In genomic region chr17:50311112-50311460, GRCh38 we compare ENCODE assay signal across 17 cellular contexts. TPM values are rescaled to one million over a fixed set of nuclear protein-coding genes. Genes with fewer than 3 reads are reported as not detected.
DNase-seq lines count a peak whose midpoint lies in the region; ATAC-seq lines count a peak whose summit lies in the region.
"Had no signal": no experiment of that assay in that cellular context is flagged by ENCODE, and none has a peak within 500 bp of the region (broad histone marks: within the 10 kb centered on the region; RNA-seq: fewer than 3 reads in every experiment).

No MANE protein-coding gene starts in this region.

- intact Hi-C loops in activated naive CD4-positive, alpha-beta T cell treated with anti-CD3 and anti-CD28 coated beads for 36 hours (cut with micrococcal nuclease): loop anchor here (1.0 kb wide), 2 partner anchors 21 to 98 kb away; no protein-coding TSS in a partner anchor

- H3K4me3 ChIP-seq in HUES64 (ENCODE audit: low read length): no peak overlapping the region
- H3K4me3 ChIP-seq: heart right ventricle had no signal

- H3K27me3 Mint-ChIP-seq in activated naive CD4-positive, alpha-beta T cell treated with anti-CD3 and anti-CD28 coated beads for 36 hours (ENCODE audit: low read depth): peaks cover 10% of the 10 kb centered on the region
- peaks cover 31 to 50% of the 10 kb centered on the region in 2 donors for H3K27me3 Mint-ChIP-seq in stimulated activated naive B cell treated with anti-CD40 and anti-IgM and Interleukin-4, amounts not matched to agents 10 μg/mL and 1 μg/mL and 100 μg/mL, for 72 hours

- peak overlapping the region; percentile 28; the same call in 1 of the 2 replicates for H3K27ac ChIP-seq in HUES64 (ENCODE audit: low read depth, low read length)
- H3K27ac ChIP-seq: heart right ventricle had no signal

- H3K9me3 ChIP-seq in HUES64 (ENCODE audit: insufficient read depth, low read depth, low read length): no peaks in the 10 kb centered on the region
- H3K9me3 ChIP-seq: heart right ventricle had no signal

- no peaks in the 10 kb centered on the region for H3K9me3 Mint-ChIP-seq in activated naive CD4-positive, alpha-beta T cell treated with anti-CD3 and anti-CD28 coated beads for 36 hours
- H3K9me3 Mint-ChIP-seq in stimulated activated naive B cell treated with anti-CD40 and anti-IgM and Interleukin-4, amounts not matched to agents 10 μg/mL and 1 μg/mL and 100 μg/mL, for 72 hours: no peaks in the 10 kb centered on the region
- H3K9me3 Mint-ChIP-seq: CD14-positive monocyte, T-cell had no signal

- peak; percentile 50 for DNase-seq in activated naive CD4-positive, alpha-beta T cell treated with anti-CD3 and anti-CD28 coated beads for 36 hours
- no peak for DNase-seq in activated naive CD4-positive, alpha-beta T cell (lab: John Stamatoyannopoulos, UW)
- no peak for DNase-seq in stimulated activated naive B cell treated with anti-CD40 and anti-IgM and Interleukin-4, amounts not matched to agents 10 μg/mL and 1 μg/mL and 100 μg/mL, for 72 hours
- DNase-seq in RPMI8226: no peak
- DNase-seq: ACHN; heart right ventricle; KG1; NCI-H2029 treated with DMSO at 0.1 percent for 48 hours; NCI-H510A; SHP77; stimulated activated CD4-positive, alpha-beta T cell treated with anti-CD3 and anti-CD28 coated beads, Interleukin-4, amount 100 ng/mL, for 4 hours; T-cell had no signal

- H3K9ac ChIP-seq in HUES64 (ENCODE audit: low read depth, low read length): no peak overlapping the region

- ATAC-seq in GM21576 (IDR thresholded peaks at IDR 0.05; ENCODE audit: unreplicated experiment) (peak; percentile 43), GM19351 (IDR thresholded peaks at IDR 0.05; ENCODE audit: unreplicated experiment) (no peak), HG02678 (IDR thresholded peaks at IDR 0.05; ENCODE audit: unreplicated experiment) (no peak)
- ATAC-seq in stimulated activated naive B cell treated with anti-CD40 and anti-IgM and Interleukin-4, amounts not matched to agents 10 μg/mL and 1 μg/mL and 100 μg/mL, for 72 hours (replicated peaks): peak; percentile 35 to 52
- ATAC-seq: heart right ventricle, T-cell had no signal

- H3K4me1 Mint-ChIP-seq in activated naive CD4-positive, alpha-beta T cell treated with anti-CD3 and anti-CD28 coated beads for 36 hours (ENCODE audit: low read depth): peaks cover 30% of the 10 kb centered on the region
- H3K4me1 Mint-ChIP-seq in stimulated activated naive B cell treated with anti-CD40 and anti-IgM and Interleukin-4, amounts not matched to agents 10 μg/mL and 1 μg/mL and 100 μg/mL, for 72 hours: peaks cover 9 to 21% of the 10 kb centered on the region in 2 donors
- H3K4me1 Mint-ChIP-seq: CD14-positive monocyte, T-cell had no signal

- no peaks in the 10 kb centered on the region for H3K36me3 Mint-ChIP-seq in activated naive CD4-positive, alpha-beta T cell treated with anti-CD3 and anti-CD28 coated beads for 36 hours (ENCODE audit: low read depth)
- peaks cover 0 to 2% of the 10 kb centered on the region in 2 donors for H3K36me3 Mint-ChIP-seq in stimulated activated naive B cell treated with anti-CD40 and anti-IgM and Interleukin-4, amounts not matched to agents 10 μg/mL and 1 μg/mL and 100 μg/mL, for 72 hours
- H3K36me3 Mint-ChIP-seq: CD14-positive monocyte, T-cell had no signal

- CTCF ChIA-PET in activated naive CD4-positive, alpha-beta T cell treated with anti-CD3 and anti-CD28 coated beads for 36 hours (lab: Charles Lee): interaction anchor here (1.1 to 2.1 kb wide), 2 partner anchors 14 to 111 kb away, joined by 3 to 13 read pairs; no protein-coding TSS in a partner anchor

- H3K4me1 ChIP-seq in HUES64 (ENCODE audit: insufficient read depth, low read length): peaks cover 9% of the 10 kb centered on the region; the same call in 1 of the 2 replicates
- H3K4me1 ChIP-seq: heart right ventricle had no signal

- H3K4me3 Mint-ChIP-seq in activated naive CD4-positive, alpha-beta T cell treated with anti-CD3 and anti-CD28 coated beads for 36 hours: no peak overlapping the region
- H3K4me3 Mint-ChIP-seq in stimulated activated naive B cell treated with anti-CD40 and anti-IgM and Interleukin-4, amounts not matched to agents 10 μg/mL and 1 μg/mL and 100 μg/mL, for 72 hours: no peak overlapping the region
- H3K4me3 Mint-ChIP-seq: T-cell had no signal

- 69% methylated on average over 1 of the region's 1 CpG for WGBS in HUES64

- no peaks in the 10 kb centered on the region for H3K27me3 ChIP-seq in HUES64 (ENCODE audit: insufficient read depth, low read length)

- no peaks in the 10 kb centered on the region for H3K36me3 ChIP-seq in HUES64 (ENCODE audit: insufficient read depth, low read length)
- H3K36me3 ChIP-seq: heart right ventricle had no signal

- peak overlapping the region; percentile 67 for H3K27ac Mint-ChIP-seq in activated naive CD4-positive, alpha-beta T cell treated with anti-CD3 and anti-CD28 coated beads for 36 hours
- no peak overlapping the region for H3K27ac Mint-ChIP-seq in stimulated activated naive B cell treated with anti-CD40 and anti-IgM and Interleukin-4, amounts not matched to agents 10 μg/mL and 1 μg/mL and 100 μg/mL, for 72 hours
- H3K27ac Mint-ChIP-seq: CD14-positive monocyte, T-cell had no signal

RNA-seq across cellular contexts. Expression of gene XYLT2, which starts 34.8 kb away (rescaled TPM):
- 10 to 100 TPM; 21.1 to 21.8 TPM for total RNA-seq in activated naive CD4-positive, alpha-beta T cell treated with anti-CD3 and anti-CD28 coated beads for 36 hours
- polyA plus RNA-seq in HUES64 (2013, experiment 1 of 2): 13.4 TPM
- 15.7 TPM for polyA plus RNA-seq in HUES64 (2013, experiment 2 of 2)

RNA-seq across cellular contexts. Expression of gene TMEM92, which starts 36.8 kb away (rescaled TPM):
- not detected for total RNA-seq in activated naive CD4-positive, alpha-beta T cell treated with anti-CD3 and anti-CD28 coated beads for 36 hours
- 10.0 TPM for polyA plus RNA-seq in HUES64 (2013, experiment 1 of 2)
- polyA plus RNA-seq in HUES64 (2013, experiment 2 of 2): 13.6 TPM
- total RNA-seq: heart right ventricle, T-cell had no signal
- polyA plus RNA-seq: CD14-positive monocyte had no signal

Comparison
In these comparisons a context has a peak if more than half of its experiments do, and no peak if none do; other contexts are left out.
1. ATAC-seq: peak in GM21576 (single experiment) and stimulated activated naive B cell treated with anti-CD40 and anti-IgM and Interleukin-4, amounts not matched to agents 10 μg/mL and 1 μg/mL and 100 μg/mL, for 72 hours (2 of 2); none in GM19351 (single experiment) and HG02678 (single experiment).